In genomic region chr16:2721634-2722173, GRCh38 we compare ENCODE assay signal across 8 cellular contexts. TPM values are rescaled to one million over a fixed set of nuclear protein-coding genes. Genes with fewer than 3 reads are reported as not detected.
DNase-seq lines count a peak whose midpoint lies in the region; ATAC-seq, FAIRE-seq and TF ChIP-seq lines count a peak whose summit lies in the region.
"Not testable (repeated sequence)": the region's sequence is repeated elsewhere in the genome, so short reads cannot be mapped to it uniquely, and the experiment has no call there.

No MANE protein-coding gene starts in this region.

- peak overlapping the region; percentile 20 for H3K9ac ChIP-seq in keratinocyte (ENCODE audit: control insufficient read depth, extremely low read depth, insufficient read depth, low read length)
- H3K9ac ChIP-seq in parathyroid adenoma: not testable (repeated sequence)

- H3K27me3 ChIP-seq in DOHH2 (ENCODE audit: control insufficient read depth, low read length): peaks cover 15% of the 10 kb centered on the region
- H3K27me3 ChIP-seq in SJCRH30; keratinocyte (ENCODE audit: control insufficient read depth, extremely low read depth, insufficient read depth, low read length); parathyroid adenoma (ENCODE audit: control insufficient read depth, insufficient read depth, low read length); transverse colon: not testable (repeated sequence)

- H3K4me2 ChIP-seq in DOHH2 (ENCODE audit: low read length) (peak overlapping the region; percentile 86), keratinocyte (ENCODE audit: control insufficient read depth, extremely low read depth, insufficient read depth, low read depth, low read length) (peak overlapping the region; percentile 15), parathyroid adenoma (ENCODE audit: low read length) (peak overlapping the region; percentile 57)

- peak; percentile 2 for ATAC-seq in HG03175 (IDR thresholded peaks at IDR 0.05; ENCODE audit: unreplicated experiment)

- intact Hi-C loops in transverse colon (cut with DNase I; ENCODE audit: low total_unique reads): not testable (repeated sequence)

- H3K27me3 Mint-ChIP-seq in activated naive CD4-positive, alpha-beta T cell treated with anti-CD3 and anti-CD28 coated beads, Interleukin-2, amount 50 U/mL, for 24 hours; endothelial cell (ENCODE audit: unreplicated experiment): not testable (repeated sequence)

- not testable (repeated sequence) for DNase-seq in SJCRH30; endothelial cell (ENCODE audit: low spot score); keratinocyte (ENCODE audit: low read depth, low spot score); transverse colon

- H3K36me3 Mint-ChIP-seq in activated naive CD4-positive, alpha-beta T cell treated with anti-CD3 and anti-CD28 coated beads, Interleukin-2, amount 50 U/mL, for 24 hours; endothelial cell (ENCODE audit: low read depth, unreplicated experiment): not testable (repeated sequence)

- H3K9me1 ChIP-seq in keratinocyte (ENCODE audit: control insufficient read depth, extremely low read depth, insufficient read depth, low read length): not testable (repeated sequence)

- not testable (repeated sequence) for FAIRE-seq in keratinocyte (lab: Jason Lieb, UNC)

- not testable (repeated sequence) for H3K36me3 ChIP-seq in DOHH2 (ENCODE audit: control insufficient read depth, low read length); SJCRH30; keratinocyte (ENCODE audit: control insufficient read depth in 2 of 2, extremely low read depth in 1 of 2, insufficient read depth in 2 of 2, low read length in 2 of 2); parathyroid adenoma (ENCODE audit: control insufficient read depth, insufficient read depth, low read length); transverse colon

- not testable (repeated sequence) for H3K9me2 ChIP-seq in DOHH2 (replicated peaks; ENCODE audit: control insufficient read depth, low read length)

- not testable (repeated sequence) for H3K4me1 ChIP-seq in DOHH2 (ENCODE audit: control insufficient read depth, low read length); SJCRH30; keratinocyte (ENCODE audit: control insufficient read depth, extremely low read depth, insufficient read depth, low read length); parathyroid adenoma
- H3K4me1 ChIP-seq in transverse colon: peaks cover 4 to 27% (median 21%) of the 10 kb centered on the region in 4 donors

- H3K4me3 Mint-ChIP-seq in activated naive CD4-positive, alpha-beta T cell treated with anti-CD3 and anti-CD28 coated beads, Interleukin-2, amount 50 U/mL, for 24 hours: peak overlapping the region; percentile 68
- H3K4me3 Mint-ChIP-seq in endothelial cell (ENCODE audit: unreplicated experiment): peak overlapping the region; percentile 82

- not testable (repeated sequence) for TF ChIP-seq CTCF in DOHH2 (IDR thresholded peaks at IDR 0.05; ENCODE audit: low read depth, low read length, poor library complexity, severe bottlenecking); endothelial cell (IDR thresholded peaks at IDR 0.05; ENCODE audit: unreplicated experiment); keratinocyte (optimal IDR thresholded peaks at IDR 0.05 in 1 of 3, IDR thresholded peaks at IDR 0.05 in 1 of 3, conservative IDR thresholded peaks at IDR 0.05 in 1 of 3; ENCODE audit: extremely low read depth in 1 of 3, insufficient read depth in 2 of 3, low read length in 3 of 3); parathyroid adenoma (IDR thresholded peaks at IDR 0.05); transverse colon (IDR thresholded peaks at IDR 0.05)

- not testable (repeated sequence) for H4K20me1 ChIP-seq in DOHH2 (ENCODE audit: control insufficient read depth, insufficient read depth, low read depth, low read length); keratinocyte (ENCODE audit: control insufficient read depth, extremely low read depth, insufficient read depth, low read length)

- peak overlapping the region; percentile 46 for H3K27ac Mint-ChIP-seq in activated naive CD4-positive, alpha-beta T cell treated with anti-CD3 and anti-CD28 coated beads, Interleukin-2, amount 50 U/mL, for 24 hours
- H3K27ac Mint-ChIP-seq in endothelial cell (ENCODE audit: unreplicated experiment): not testable (repeated sequence)

- 12 to 34% methylated on average over 6 to 14 of the region's 14 CpGs for WGBS in transverse colon (ENCODE audit: low coverage in 1 of 2), 2 donors

- H3K79me2 ChIP-seq in DOHH2 (ENCODE audit: control insufficient read depth, low read length); keratinocyte (ENCODE audit: control insufficient read depth, insufficient read depth, low read length); parathyroid adenoma: not testable (repeated sequence)

- H3K9me3 Mint-ChIP-seq in activated naive CD4-positive, alpha-beta T cell treated with anti-CD3 and anti-CD28 coated beads, Interleukin-2, amount 50 U/mL, for 24 hours; endothelial cell (ENCODE audit: unreplicated experiment): not testable (repeated sequence)

- dilution Hi-C loops in keratinocyte (cut with MboI; ENCODE audit: extremely low pct_ligation_motif_present, low sequenced_read_pairs): not testable (repeated sequence)

- TF ChIP-seq EP300 in transverse colon (IDR thresholded peaks at IDR 0.05; ENCODE audit: low read depth): not testable (repeated sequence)

- in situ Hi-C loops in transverse colon (cut with MboI; ENCODE audit: low pct_ligation_motif_present in 1 of 4, low pct_unique_long_range_greater_than_20kb in 1 of 4, low sequenced_read_pairs in 3 of 4): not testable (repeated sequence)

- peak overlapping the region; percentile 83 for H3K4me3 ChIP-seq in DOHH2 (ENCODE audit: low read length)
- H3K4me3 ChIP-seq in SJCRH30: peak overlapping the region; percentile 65
- peak overlapping the region in 2 of 3 experiments; percentile 29 to 41 for H3K4me3 ChIP-seq in keratinocyte (ENCODE audit: control insufficient read depth in 2 of 3, extremely low read depth in 1 of 3, insufficient read depth in 2 of 3, low read depth in 1 of 3, low read length in 3 of 3)
- peak overlapping the region; percentile 35 for H3K4me3 ChIP-seq in parathyroid adenoma (ENCODE audit: low read depth, low read length)
- peak overlapping the region; percentile 27 to 73 (median 56) for H3K4me3 ChIP-seq in transverse colon

- not testable (repeated sequence) for TF ChIP-seq POLR2A in transverse colon (IDR thresholded peaks at IDR 0.05)

- not testable (repeated sequence) for H3F3A ChIP-seq in DOHH2 (ENCODE audit: control insufficient read depth, insufficient read depth)

- H2AFZ ChIP-seq in keratinocyte (ENCODE audit: control insufficient read depth, low read length): not testable (repeated sequence)
- peak overlapping the region; percentile 78 for H2AFZ ChIP-seq in parathyroid adenoma

- not testable (repeated sequence) for H3K27ac ChIP-seq in DOHH2 (ENCODE audit: low read depth, low read length); SJCRH30; keratinocyte (ENCODE audit: control insufficient read depth, insufficient read depth, low read length)
- H3K27ac ChIP-seq in parathyroid adenoma: peak overlapping the region; percentile 26
- H3K27ac ChIP-seq in transverse colon: peak overlapping the region; percentile 79 to 90 (median 86)

- not testable (repeated sequence) for H3K4me1 Mint-ChIP-seq in activated naive CD4-positive, alpha-beta T cell treated with anti-CD3 and anti-CD28 coated beads, Interleukin-2, amount 50 U/mL, for 24 hours; endothelial cell (ENCODE audit: unreplicated experiment)

- H3K9me3 ChIP-seq in DOHH2 (ENCODE audit: control insufficient read depth, insufficient read depth, low read length); SJCRH30 (replicated peaks); keratinocyte (ENCODE audit: control insufficient read depth, low read depth, low read length); parathyroid adenoma (ENCODE audit: control insufficient read depth, low read length); transverse colon: not testable (repeated sequence)

RNA-seq across cellular contexts. Expression of gene PRSS27, which starts 1.7 kb away (rescaled TPM):
- 0.33 and 0.40 TPM in 2 replicates for total RNA-seq in SJCRH30 (2014; rRNA removed; shearing (Covaris generic))
- 0.90 TPM for total RNA-seq in endothelial cell (ENCODE audit: unreplicated experiment)
- polyA plus RNA-seq in keratinocyte: 0.20 to 0.67 TPM (median 0.22 TPM) in 3 replicates
- polyA plus RNA-seq in keratinocyte (2011; ENCODE audit: low read depth): 0.45 TPM
- 0.34 and 0.73 TPM in 2 replicates for polyA plus RNA-seq in keratinocyte (2011; cell fraction: cytosol; rRNA removed)
- polyA plus RNA-seq in keratinocyte (2011; cell fraction: nucleus; rRNA removed): 0.73 and 1.3 TPM in 2 replicates
- 0.29 and 1.5 TPM in 2 replicates for polyA plus RNA-seq in keratinocyte (2012; ENCODE audit: low replicate concordance)
- 0.07 TPM in 1 of 3 replicates, not detected in the others for polyA minus RNA-seq in keratinocyte
- not detected for polyA minus RNA-seq in keratinocyte (2011; cell fraction: cytosol; rRNA and poly(A)+ RNA removed)
- 0.53 TPM in 1 of 2 replicates, not detected in the other for polyA minus RNA-seq in keratinocyte (2011; cell fraction: nucleus; rRNA and poly(A)+ RNA removed)
- 1 to 10 TPM in 1 of 4 donors, not detected in 3; 1.3 TPM for total RNA-seq in transverse colon

RNA-seq across cellular contexts. Expression of gene SRRM2, which starts 30.7 kb away (rescaled TPM):
- 85.9 and 107 TPM in 2 replicates for total RNA-seq in SJCRH30 (2014; rRNA removed; shearing (Covaris generic))
- total RNA-seq in endothelial cell (ENCODE audit: unreplicated experiment): 456 TPM
- polyA plus RNA-seq in keratinocyte: 74.1 to 120 TPM (median 101 TPM) in 3 replicates
- polyA plus RNA-seq in keratinocyte (2011; ENCODE audit: low read depth): 217 TPM
- 78.2 and 121 TPM in 2 replicates for polyA plus RNA-seq in keratinocyte (2011; cell fraction: cytosol; rRNA removed)
- 884 and 1,047 TPM in 2 replicates for polyA plus RNA-seq in keratinocyte (2011; cell fraction: nucleus; rRNA removed)
- polyA plus RNA-seq in keratinocyte (2012; ENCODE audit: low replicate concordance): 295 and 403 TPM in 2 replicates
- polyA minus RNA-seq in keratinocyte: 89.7 to 893 TPM (median 136 TPM) in 3 replicates
- 113 TPM for polyA minus RNA-seq in keratinocyte (2011; cell fraction: cytosol; rRNA and poly(A)+ RNA removed)
- 211 and 325 TPM in 2 replicates for polyA minus RNA-seq in keratinocyte (2011; cell fraction: nucleus; rRNA and poly(A)+ RNA removed)
- 1,000 to 10,000 TPM in 2 of 4 donors, 100 to 1,000 TPM in 2; 545 to 3,500 (median 1,361) TPM for total RNA-seq in transverse colon

RNA-seq across cellular contexts. Expression of gene KCTD5, which starts 39.4 kb away (rescaled TPM):
- total RNA-seq in SJCRH30 (2014; rRNA removed; shearing (Covaris generic)): 42.0 and 42.9 TPM in 2 replicates
- total RNA-seq in endothelial cell (ENCODE audit: unreplicated experiment): 24.3 TPM
- polyA plus RNA-seq in keratinocyte: 29.0 to 41.1 TPM (median 36.1 TPM) in 3 replicates
- 65.3 TPM for polyA plus RNA-seq in keratinocyte (2011; ENCODE audit: low read depth)
- 26.3 and 41.3 TPM in 2 replicates for polyA plus RNA-seq in keratinocyte (2011; cell fraction: cytosol; rRNA removed)
- 38.9 and 43.7 TPM in 2 replicates for polyA plus RNA-seq in keratinocyte (2011; cell fraction: nucleus; rRNA removed)
- polyA plus RNA-seq in keratinocyte (2012; ENCODE audit: low replicate concordance): 27.1 and 31.1 TPM in 2 replicates
- 21.5 to 50.1 TPM (median 23.4 TPM) in 3 replicates for polyA minus RNA-seq in keratinocyte
- polyA minus RNA-seq in keratinocyte (2011; cell fraction: cytosol; rRNA and poly(A)+ RNA removed): 38.0 TPM
- 19.9 and 28.2 TPM in 2 replicates for polyA minus RNA-seq in keratinocyte (2011; cell fraction: nucleus; rRNA and poly(A)+ RNA removed)
- total RNA-seq in transverse colon: 100 to 1,000 TPM in 1 of 4 donors, 10 to 100 TPM in 3; 44.2 to 107 (median 60.3) TPM

RNA-seq across cellular contexts. Expression of gene ELOB, which starts 55.4 kb away (rescaled TPM):
- total RNA-seq in SJCRH30 (2014; rRNA removed; shearing (Covaris generic)): 90.5 and 119 TPM in 2 replicates
- total RNA-seq in endothelial cell (ENCODE audit: unreplicated experiment) (195 TPM), transverse colon (100 to 1,000 TPM; 133 to 433 (median 288) TPM)
- 150 to 593 TPM (median 235 TPM) in 3 replicates for polyA plus RNA-seq in keratinocyte
- polyA plus RNA-seq in keratinocyte (2011; ENCODE audit: low read depth): 204 TPM
- polyA plus RNA-seq in keratinocyte (2011; cell fraction: cytosol; rRNA removed): 166 and 381 TPM in 2 replicates
- polyA plus RNA-seq in keratinocyte (2011; cell fraction: nucleus; rRNA removed): 77.1 and 78.3 TPM in 2 replicates
- polyA plus RNA-seq in keratinocyte (2012; ENCODE audit: low replicate concordance): 427 and 463 TPM in 2 replicates
- 135 to 251 TPM (median 221 TPM) in 3 replicates for polyA minus RNA-seq in keratinocyte
- polyA minus RNA-seq in keratinocyte (2011; cell fraction: cytosol; rRNA and poly(A)+ RNA removed): 271 TPM
- 24.4 and 30.2 TPM in 2 replicates for polyA minus RNA-seq in keratinocyte (2011; cell fraction: nucleus; rRNA and poly(A)+ RNA removed)

Comparison
In these comparisons a context has a peak if more than half of its experiments do, and no peak if none do; other contexts are left out.
1. H3K4me2 ChIP-seq: peak in every context shown above with its lines; median percentile 86 in DOHH2; 57 in parathyroid adenoma; 15 in keratinocyte.